8 cellular contexts compared by ENCODE assay signal in the genomic region with DNA sequence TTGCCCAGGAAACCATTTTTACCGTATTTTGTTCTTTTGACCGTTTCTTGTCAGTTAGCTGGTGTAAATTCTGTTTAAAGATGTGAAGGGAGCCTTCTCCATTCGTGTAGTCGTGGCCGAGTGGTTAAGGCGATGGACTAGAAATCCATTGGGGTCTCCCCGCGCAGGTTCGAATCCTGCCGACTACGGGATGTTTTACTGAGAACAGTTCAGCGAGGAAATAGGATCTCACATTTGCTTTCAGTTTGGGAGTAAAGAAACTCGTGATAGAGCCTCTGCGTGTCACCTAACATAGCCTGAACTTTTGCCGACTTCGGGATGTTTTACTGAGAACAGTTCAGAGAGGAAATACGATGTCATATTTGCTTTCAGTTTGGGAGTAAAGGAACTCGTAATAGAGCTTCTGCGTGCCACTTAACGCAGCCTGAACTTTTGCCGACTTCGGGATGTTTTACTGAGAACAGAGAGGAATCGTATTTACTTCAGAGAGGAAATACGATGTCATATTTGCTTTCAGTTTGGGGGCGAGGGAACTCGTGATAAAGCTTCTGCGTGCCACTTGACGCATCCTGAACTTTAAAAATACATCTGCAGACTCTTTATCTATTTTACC. TPM values are rescaled to one million over a fixed set of nuclear protein-coding genes. Genes with fewer than 3 reads are reported as not detected.
DNase-seq lines count a peak whose midpoint lies in the region; ATAC-seq and TF ChIP-seq lines count a peak whose summit lies in the region.

No MANE protein-coding gene starts in this region.

- intact Hi-C loops in activated CD4-positive, alpha-beta memory T cell treated with anti-CD3 and anti-CD28 coated beads for 36 hours (cut with micrococcal nuclease): loop anchor here (1.0 to 10.0 kb wide), 17 partner anchors 16 to 1502 kb away; partner anchors contain the start of genes ABT1 and ZNF391
- intact Hi-C loops in lower lobe of right lung (cut with DNase I): no loop called here

- no peaks in the 10 kb centered on the region for H3K36me3 Mint-ChIP-seq in activated CD4-positive, alpha-beta memory T cell treated with anti-CD3 and anti-CD28 coated beads for 36 hours

- peaks cover 5% of the 10 kb centered on the region for H3K4me1 Mint-ChIP-seq in activated CD4-positive, alpha-beta memory T cell treated with anti-CD3 and anti-CD28 coated beads for 36 hours (ENCODE audit: low read depth)

- no peaks in the 10 kb centered on the region for H3K9me3 Mint-ChIP-seq in activated CD4-positive, alpha-beta memory T cell treated with anti-CD3 and anti-CD28 coated beads for 36 hours

- H3K27me3 ChIP-seq in BLaER1 treated with 17β-estradiol and CSF1 and Interleukin-3, amounts not matched to agents 10 nM and 100 nM: no peaks in the 10 kb centered on the region
- H3K27me3 ChIP-seq in lower lobe of right lung (ENCODE audit: low read depth): no peaks in the 10 kb centered on the region

- no peak overlapping the region for H3K4me3 Mint-ChIP-seq in activated CD4-positive, alpha-beta memory T cell treated with anti-CD3 and anti-CD28 coated beads for 36 hours

- peaks cover 16 to 48% (median 27%) of the 10 kb centered on the region in 10 experiments for H3K4me1 ChIP-seq in BLaER1 treated with 17β-estradiol and CSF1 and Interleukin-3, amounts not matched to agents 10 nM and 100 nM
- peaks cover 14% of the 10 kb centered on the region for H3K4me1 ChIP-seq in lower lobe of right lung

- H3K27me3 Mint-ChIP-seq in activated CD4-positive, alpha-beta memory T cell treated with anti-CD3 and anti-CD28 coated beads for 36 hours: no peaks in the 10 kb centered on the region

- no peaks in the 10 kb centered on the region for H3K36me3 ChIP-seq in BLaER1 treated with 17β-estradiol and CSF1 and Interleukin-3, amounts not matched to agents 10 nM and 100 nM
- H3K36me3 ChIP-seq in lower lobe of right lung: no peaks in the 10 kb centered on the region

- ATAC-seq in GM19395 (IDR thresholded peaks at IDR 0.05; ENCODE audit: unreplicated experiment): peak; percentile 69
- peak; percentile 42 for ATAC-seq in HG03520 (IDR thresholded peaks at IDR 0.05; ENCODE audit: unreplicated experiment)
- peak; percentile 93 to 96 for ATAC-seq in lower lobe of right lung

- peaks cover 0 to 13% (median 0%) of the 10 kb centered on the region in 11 experiments; a peak in 4 of 22 replicates for H3K9me3 ChIP-seq in BLaER1 treated with 17β-estradiol and CSF1 and Interleukin-3, amounts not matched to agents 10 nM and 100 nM (replicated peaks in 1 of 11)
- H3K9me3 ChIP-seq in lower lobe of right lung: no peaks in the 10 kb centered on the region

- peak overlapping the region; percentile 70 to 91 (median 78) for H3K4me3 ChIP-seq in BLaER1 treated with 17β-estradiol and CSF1 and Interleukin-3, amounts not matched to agents 10 nM and 100 nM
- peak overlapping the region; percentile 74 for H3K4me3 ChIP-seq in lower lobe of right lung

- H3K4me2 ChIP-seq in BLaER1 treated with 17β-estradiol and CSF1 and Interleukin-3, amounts not matched to agents 10 nM and 100 nM: peak overlapping the region; percentile 70 to 95 (median 82)

- DNase-seq in NCI-H748 (lab: John Stamatoyannopoulos, UW; ENCODE audit: unreplicated experiment): peak; percentile 92
- peak; percentile 93 for DNase-seq in activated CD4-positive, alpha-beta memory T cell treated with anti-CD3 and anti-CD28 coated beads for 36 hours
- DNase-seq in effector CD4-positive, alpha-beta T cell: peak; percentile 77
- peak; percentile 89 for DNase-seq in lower lobe of right lung
- peak; percentile 77 to 87 (median 86) for DNase-seq in stimulated activated CD4-positive, alpha-beta T cell treated with anti-CD3 and anti-CD28 coated beads, TNF-alpha, amount 100 ng/mL, for 24 hours (ENCODE audit: low read depth in 3 of 3)

- no peak overlapping the region for H3K27ac Mint-ChIP-seq in activated CD4-positive, alpha-beta memory T cell treated with anti-CD3 and anti-CD28 coated beads for 36 hours

- TF ChIP-seq CTCF in lower lobe of right lung (IDR thresholded peaks at IDR 0.05): no peak

- CTCF ChIA-PET in activated CD4-positive, alpha-beta memory T cell treated with anti-CD3 and anti-CD28 coated beads for 36 hours (lab: Charles Lee): interaction anchor here (0.7 to 1.5 kb wide), 8 partner anchors 16 to 393 kb away, joined by 3 to 7 read pairs (median 3); a partner anchor contains a TSS

- peak overlapping the region; percentile 87 to 95 (median 93) for H3K9ac ChIP-seq in BLaER1 treated with 17β-estradiol and CSF1 and Interleukin-3, amounts not matched to agents 10 nM and 100 nM

- POLR2A ChIA-PET in activated CD4-positive, alpha-beta memory T cell treated with anti-CD3 and anti-CD28 coated beads for 36 hours (lab: Charles Lee): interaction anchor here (0.8 to 1.8 kb wide), 8 partner anchors 9 to 388 kb away, joined by 3 to 10 read pairs (median 4); partner anchors contain the start of gene ZNF391

- no peaks in the 10 kb centered on the region for H4K20me1 ChIP-seq in BLaER1 treated with 17β-estradiol and CSF1 and Interleukin-3, amounts not matched to agents 10 nM and 100 nM

- H3K27ac ChIP-seq in BLaER1 treated with 17β-estradiol and CSF1 and Interleukin-3, amounts not matched to agents 10 nM and 100 nM: peak overlapping the region; percentile 87 to 98 (median 95)
- peak overlapping the region; percentile 99 for H3K27ac ChIP-seq in lower lobe of right lung

RNA-seq across cellular contexts. Expression of gene ZNF184, which starts 5.9 kb away (rescaled TPM):
- total RNA-seq in activated CD4-positive, alpha-beta memory T cell treated with anti-CD3 and anti-CD28 coated beads for 36 hours: 10 to 100 TPM; 12.2 to 12.7 TPM
- total RNA-seq in lower lobe of right lung: 6.6 TPM

Comparison
In these comparisons a context has a peak if more than half of its experiments do, and no peak if none do; other contexts are left out.
1. Peak in every context shown above with its lines: DNase-seq, ATAC-seq, H3K4me3 ChIP-seq and H3K27ac ChIP-seq.
2. ATAC-seq: peak in every context shown above with its lines; median percentile 94 in lower lobe of right lung; 69 in GM19395; 42 in HG03520.